ENCODE assay signal across 8 cellular contexts in genomic region chr11:45899086-45899447, GRCh38. TPM values are rescaled to one million over a fixed set of nuclear protein-coding genes. Genes with fewer than 3 reads are reported as not detected.
A peak's percentile ranks its signal among the peaks of the same experiment; 100 is the strongest.
DNase-seq lines count a peak whose midpoint lies in the region; ATAC-seq and TF ChIP-seq lines count a peak whose summit lies in the region.
"Had no signal": no experiment of that assay in that cellular context is flagged by ENCODE, and none has a peak within 500 bp of the region (broad histone marks: within the 10 kb centered on the region; RNA-seq: fewer than 3 reads in every experiment).

No MANE protein-coding gene starts in this region.

- peak overlapping the region; percentile 58 for H3K18ac ChIP-seq in H9 (ENCODE audit: insufficient read length, low read depth, low read length)

- no peak overlapping the region for H3T11ph ChIP-seq in H9 (ENCODE audit: low read length)

- H4K8ac ChIP-seq in H9 (replicated peaks; ENCODE audit: insufficient read length, low read depth, low read length) = no peak overlapping the region

- peaks cover 15 to 32% of the 10 kb centered on the region in 2 experiments for H3K4me1 Mint-ChIP-seq in H9
- peaks cover 23% of the 10 kb centered on the region for H3K4me1 Mint-ChIP-seq in WTC11
- peaks cover 17% of the 10 kb centered on the region for H3K4me1 Mint-ChIP-seq in stimulated activated memory B cell treated with anti-CD40 and anti-IgM and Interleukin-4, amounts not matched to agents 10 μg/mL and 1 μg/mL and 100 μg/mL, for 72 hours

- no peak overlapping the region for H4K5ac ChIP-seq in H9 (ENCODE audit: insufficient read length, low read depth, low read length)

- H2BK12ac ChIP-seq in H9 (ENCODE audit: insufficient read length, low read depth, low read length) = no peak overlapping the region

- peaks cover 6% of the 10 kb centered on the region for H3K27me3 Mint-ChIP-seq in H9 (ENCODE audit: low read depth)
- H3K27me3 Mint-ChIP-seq in WTC11 (ENCODE audit: low read depth) = peaks cover 6% of the 10 kb centered on the region
- H3K27me3 Mint-ChIP-seq in stimulated activated memory B cell treated with anti-CD40 and anti-IgM and Interleukin-4, amounts not matched to agents 10 μg/mL and 1 μg/mL and 100 μg/mL, for 72 hours = peaks cover 60% of the 10 kb centered on the region

- CTCF ChIA-PET in WTC11 (lab: Charles Lee) = interaction anchor here (1.0 to 4.3 kb wide), 10 partner anchors 11 to 108 kb away, joined by 3 to 33 read pairs (median 3); partner anchors contain the start of genes LARGE2 and PEX16

- H3K9ac ChIP-seq in H9 (ENCODE audit: extremely low read depth, insufficient read length, low read length) = no peak overlapping the region

- no peaks in the 10 kb centered on the region for H3K79me2 ChIP-seq in H9 (ENCODE audit: insufficient read depth, low read length)

- no peak overlapping the region for H2BK15ac ChIP-seq in H9 (ENCODE audit: low read depth, low read length)

- H3K9me3 ChIP-seq in H9 (ENCODE audit: control insufficient read depth, low read depth, low read length) (no peaks in the 10 kb centered on the region), iPS-18c (ENCODE audit: control insufficient read depth, insufficient read depth, low read length) (no peaks in the 10 kb centered on the region)

- H3K27ac Mint-ChIP-seq in H9 (peak overlapping the region in 2 of 3 experiments; percentile 63 to 88; a peak in 2 of 7 replicates), WTC11 (no peak overlapping the region)
- no peak overlapping the region for H3K27ac Mint-ChIP-seq in stimulated activated memory B cell treated with anti-CD40 and anti-IgM and Interleukin-4, amounts not matched to agents 10 μg/mL and 1 μg/mL and 100 μg/mL, for 72 hours

- H3K4me3 Mint-ChIP-seq in H9 = peak overlapping the region; percentile 64 to 78
- H3K4me3 Mint-ChIP-seq in WTC11 = peak overlapping the region; percentile 61
- H3K4me3 Mint-ChIP-seq in stimulated activated memory B cell treated with anti-CD40 and anti-IgM and Interleukin-4, amounts not matched to agents 10 μg/mL and 1 μg/mL and 100 μg/mL, for 72 hours = peak overlapping the region; percentile 74

- TF ChIP-seq CTCF in H9 (conservative IDR thresholded peaks at IDR 0.05) = no peak
- no peak for TF ChIP-seq CTCF in WTC11 (IDR thresholded peaks at IDR 0.05)

- no CpG with 5 or more reads among the region's 3 CpGs for WGBS in H9 (ENCODE audit: extremely low coverage, insufficient read length, low lambda C conversion rate)

- H3K4me1 ChIP-seq in H9 (ENCODE audit: insufficient read depth, low read length) = no peaks in the 10 kb centered on the region

- H3K14ac ChIP-seq in H9 (ENCODE audit: insufficient read depth, low read length) = peak overlapping the region; percentile 21; the same call in 1 of the 2 replicates

- peaks cover 10% of the 10 kb centered on the region for H3K23me2 ChIP-seq in H9 (ENCODE audit: insufficient read length, low read depth, low read length, poor library complexity, severe bottlenecking)

- no peak overlapping the region for H3K23ac ChIP-seq in H9 (ENCODE audit: insufficient read length, low read depth, low read length)

- no peaks in the 10 kb centered on the region for H3K9me3 Mint-ChIP-seq in H9
- no peaks in the 10 kb centered on the region for H3K9me3 Mint-ChIP-seq in WTC11
- no peaks in the 10 kb centered on the region for H3K9me3 Mint-ChIP-seq in stimulated activated memory B cell treated with anti-CD40 and anti-IgM and Interleukin-4, amounts not matched to agents 10 μg/mL and 1 μg/mL and 100 μg/mL, for 72 hours

- H4K20me1 ChIP-seq in H9 (ENCODE audit: control insufficient read depth, insufficient read depth, insufficient read length) = no peaks in the 10 kb centered on the region

- H4K91ac ChIP-seq in H9 (ENCODE audit: insufficient read length, low read depth, low read length) = no peak overlapping the region

- peak overlapping the region; percentile 41 for H3K4me2 ChIP-seq in H9 (ENCODE audit: insufficient read depth, insufficient read length, low read length)

- H3K4me3 ChIP-seq in iPS-18c (ENCODE audit: insufficient read depth, low read depth, low read length) = 0 out of 2 replicates have a peak overlapping the region, but pooled peaks have one; percentile 50
- H3K4me3 ChIP-seq: GM12878 had no signal

- no peak for ATAC-seq in WTC11
- no peak for ATAC-seq in stimulated activated memory B cell treated with anti-CD40 and anti-IgM and Interleukin-4, amounts not matched to agents 10 μg/mL and 1 μg/mL and 100 μg/mL, for 72 hours

- DNase-seq in H9 = no peak
- no peak for DNase-seq in WTC11 (ENCODE audit: low spot score)
- DNase-seq in DMS 273 treated with DMSO at 0.1 percent for 48 hours (lab: John Stamatoyannopoulos, UW) = no peak
- no peak for DNase-seq in SHP77 treated with DMSO at 0.1 percent for 48 hours (lab: John Stamatoyannopoulos, UW)
- DNase-seq in DMS 273 (lab: John Stamatoyannopoulos, UW; ENCODE audit: unreplicated experiment) = no peak

- H3K36me3 Mint-ChIP-seq in H9 (ENCODE audit: insufficient read depth in 1 of 3, low read depth in 3 of 3) (peaks cover 0 to 27% (median 17%) of the 10 kb centered on the region in 3 experiments; a peak in 6 of 7 replicates), WTC11 (no peaks in the 10 kb centered on the region)
- H3K36me3 Mint-ChIP-seq in stimulated activated memory B cell treated with anti-CD40 and anti-IgM and Interleukin-4, amounts not matched to agents 10 μg/mL and 1 μg/mL and 100 μg/mL, for 72 hours = no peaks in the 10 kb centered on the region

- H2BK20ac ChIP-seq in H9 (ENCODE audit: low read depth, low read length, poor library complexity, severe bottlenecking) = no peak overlapping the region

- H2BK5ac ChIP-seq in H9 (ENCODE audit: insufficient read length, low read length) = no peak overlapping the region

- POLR2A ChIA-PET in WTC11 (lab: Charles Lee) = interaction anchor here (0.8 to 1.2 kb wide), 3 partner anchors 18 to 23 kb away, joined by 3 to 6 read pairs (median 6); partner anchors contain the start of genes LARGE2 and PEX16

- no peak overlapping the region for H2BK120ac ChIP-seq in H9 (ENCODE audit: low read depth, low read length, poor library complexity, severe bottlenecking)

- H3K27me3 ChIP-seq in H9 (ENCODE audit: insufficient read depth, low read length) = no peaks in the 10 kb centered on the region; the same call in 1 of the 2 replicates

- H3K56ac ChIP-seq in H9 (ENCODE audit: insufficient read length, low read depth, low read length) = no peak overlapping the region

- no peak overlapping the region for H2AK5ac ChIP-seq in H9 (ENCODE audit: insufficient read length, low read length)

- H2AFZ ChIP-seq in H9 (ENCODE audit: low read length) = no peak overlapping the region

- no peak overlapping the region for H3K27ac ChIP-seq in H9 (ENCODE audit: insufficient read length, low read depth, low read length)

- H3K4ac ChIP-seq in H9 (ENCODE audit: low read depth, low read length) = no peak overlapping the region

- H3K79me1 ChIP-seq in H9 (ENCODE audit: insufficient read depth, low read depth, low read length, poor library complexity, severe bottlenecking) = no peaks in the 10 kb centered on the region

TF ChIP-seq in WTC11, 78 proteins besides CTCF, POLR2A, EP300 and RAD21 (continues in another document):
- TF ChIP-seq ZNF425 (CRISPR knock-in tag; conservative IDR thresholded peaks at IDR 0.05) = no peak
- no peak for TF ChIP-seq ZNF423 (CRISPR knock-in tag; IDR thresholded peaks at IDR 0.05)
- TF ChIP-seq FOXP4 (CRISPR knock-in tag; IDR thresholded peaks at IDR 0.05) = no peak
- no peak for TF ChIP-seq MYBL2 (CRISPR knock-in tag; IDR thresholded peaks at IDR 0.05)

RNA-seq across cellular contexts. Expression of gene FREY1, which starts 8.0 kb away (rescaled TPM):
- total RNA-seq in H9 (2021) (2.1 and 2.2 TPM in 2 replicates), WTC11 (2021) (1.6 to 2.1 TPM (median 1.8 TPM) in 3 replicates)

RNA-seq across cellular contexts. Expression of gene MAPK8IP1, which starts 13.6 kb away (rescaled TPM):
- total RNA-seq in H9 (2021) = 30.1 and 30.2 TPM in 2 replicates
- total RNA-seq in WTC11 (2021) = 31.6 to 34.1 TPM (median 32.4 TPM) in 3 replicates

RNA-seq across cellular contexts. Expression of gene PEX16, which starts 18.6 kb away (rescaled TPM):
- 28.6 and 30.8 TPM in 2 replicates for total RNA-seq in H9 (2021)
- 35.8 to 39.3 TPM (median 36.0 TPM) in 3 replicates for total RNA-seq in WTC11 (2021)

RNA-seq across cellular contexts. Expression of gene LARGE2, which starts 23.4 kb away (rescaled TPM):
- total RNA-seq in H9 (2021) (95.6 and 108 TPM in 2 replicates), WTC11 (2021) (124 to 132 TPM (median 126 TPM) in 3 replicates)

RNA-seq across cellular contexts. Expression of gene CRY2, which starts 51.8 kb away (rescaled TPM):
- total RNA-seq in H9 (2021) (14.4 and 14.5 TPM in 2 replicates), WTC11 (2021) (14.4 to 18.3 TPM (median 16.8 TPM) in 3 replicates)

Comparison
In these comparisons a context has a peak if more than half of its experiments do, and no peak if none do; other contexts are left out.
1. H3K27ac Mint-ChIP-seq: peak in H9 (2 of 3); none in WTC11 (single experiment) and stimulated activated memory B cell treated with anti-CD40 and anti-IgM and Interleukin-4, amounts not matched to agents 10 μg/mL and 1 μg/mL and 100 μg/mL, for 72 hours (single experiment).
2. Peak in every context shown above with its lines, with median percentiles within 50 percentile points of each other: H3K4me3 Mint-ChIP-seq.